In the genomic region with DNA sequence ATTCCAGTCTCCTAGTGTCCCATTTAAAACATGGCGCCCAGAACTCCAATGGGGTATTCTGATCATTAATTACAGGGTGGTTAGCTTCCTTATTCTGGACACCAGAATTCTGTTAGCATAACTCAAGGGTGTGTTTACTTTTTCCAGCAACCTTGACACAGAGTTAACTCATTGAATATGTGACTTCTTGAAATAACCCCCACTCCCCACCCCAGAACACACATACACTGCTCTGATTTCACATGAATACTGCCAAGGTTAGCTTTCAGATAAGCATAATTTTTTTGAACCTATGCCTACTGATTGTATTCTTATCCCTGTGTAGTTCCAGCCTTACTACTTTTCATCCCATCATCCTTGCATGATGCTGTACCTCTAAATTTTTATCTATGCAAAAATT, we compare ENCODE assay signal across 20 cellular contexts.
"Had no signal": no experiment of that assay in that cellular context is flagged by ENCODE, and none has a peak within 500 bp of the region (broad histone marks: within the 10 kb centered on the region; RNA-seq: fewer than 3 reads in every experiment).

No MANE protein-coding gene starts in this region.

- H3K9ac ChIP-seq: KMS-11, SK-N-SH had no signal

- H3K27ac Mint-ChIP-seq: IgD-negative memory B cell had no signal

- FAIRE-seq: K562, RCC 7860 had no signal

- H3K9me3 Mint-ChIP-seq: IgD-negative memory B cell had no signal

- H3K27ac ChIP-seq: KMS-11 had no signal

- H3K4me2 ChIP-seq: KMS-11, SK-N-SH had no signal

- H3K4me3 Mint-ChIP-seq: IgD-negative memory B cell had no signal

- DNase-seq: Kasumi-1, MM.1S, NCI-H1092 treated with DMSO at 0.1 percent for 48 hours, NCI-H1436, NCI-H1694 treated with DMSO at 0.1 percent for 48 hours, NCI-H1930, NCI-H2081, NCI-H2107, NCI-H2227 treated with DMSO at 0.1 percent for 48 hours, NCI-H524, NCI-H526 treated with DMSO at 0.1 percent for 48 hours, NCI-H774, Right ventricle myocardium superior, RPMI8226, SK-N-SH, SW 1271 had no signal

- H3K27me3 Mint-ChIP-seq: IgD-negative memory B cell had no signal

- H3K4me3 ChIP-seq: K562 had no signal

- ATAC-seq: K562 had no signal

- H3K9me3 ChIP-seq: SK-N-SH had no signal
